In genomic region chr6:113634352-113635163, GRCh38 we compare ENCODE assay signal across 8 cellular contexts.
A peak's percentile ranks its signal among the peaks of the same experiment; 100 is the strongest.
DNase-seq lines count a peak whose midpoint lies in the region; ATAC-seq and TF ChIP-seq lines count a peak whose summit lies in the region.

No MANE protein-coding gene starts in this region.

- no peaks in the 10 kb centered on the region for H3K36me3 ChIP-seq in adipocyte (ENCODE audit: control insufficient read depth, insufficient read depth, low read length, severe bottlenecking)
- H3K36me3 ChIP-seq in gastrocnemius medialis: no peaks in the 10 kb centered on the region
- no peaks in the 10 kb centered on the region for H3K36me3 ChIP-seq in HAP-1 (replicated peaks)
- no peaks in the 10 kb centered on the region for H3K36me3 ChIP-seq in MG63

- ATAC-seq in GM18861 (IDR thresholded peaks at IDR 0.05; ENCODE audit: unreplicated experiment): peak; percentile 18
- ATAC-seq in HG03045 (IDR thresholded peaks at IDR 0.05; ENCODE audit: unreplicated experiment): peak; percentile 19
- no peak for ATAC-seq in gastrocnemius medialis

- POLR2A ChIA-PET in RWPE1 (lab: Yijun Ruan, JAX; ENCODE audit: low non-redundant PET): no interaction called here

- TF ChIP-seq CTCF in gastrocnemius medialis (IDR thresholded peaks at IDR 0.05 in 4 of 5, conservative IDR thresholded peaks at IDR 0.05 in 1 of 5): no peak
- TF ChIP-seq CTCF in RWPE1 (conservative IDR thresholded peaks at IDR 0.05; ENCODE audit: low read depth): no peak

- intact Hi-C loops in gastrocnemius medialis (cut with DNase I; ENCODE audit: low total_unique reads): loop anchor here (5.0 kb wide), 1 partner anchor 583 kb away; no protein-coding TSS in a partner anchor

- H3K4me3 ChIP-seq in adipocyte (ENCODE audit: low read length) (no peak overlapping the region), gastrocnemius medialis (no peak overlapping the region), HAP-1 (no peak overlapping the region), MG63 (no peak overlapping the region)

- H3K9ac ChIP-seq in adipocyte (ENCODE audit: low read length): no peak overlapping the region

- no peak for TF ChIP-seq POLR2A in gastrocnemius medialis (IDR thresholded peaks at IDR 0.05)

- in situ Hi-C loops in gastrocnemius medialis (cut with MboI; ENCODE audit: low sequenced_read_pairs in 4 of 4) (no loop called here), HAP-1 (cut with MboI; ENCODE audit: low sequenced_read_pairs) (no loop called here)

- CTCF ChIA-PET in RWPE1 (lab: Yijun Ruan, JAX): no interaction called here

- H3K27me3 ChIP-seq in adipocyte (replicated peaks; ENCODE audit: control insufficient read depth, insufficient read depth, low read length): no peaks in the 10 kb centered on the region
- H3K27me3 ChIP-seq in gastrocnemius medialis: no peaks in the 10 kb centered on the region
- no peaks in the 10 kb centered on the region for H3K27me3 ChIP-seq in HAP-1 (ENCODE audit: low read depth)
- no peaks in the 10 kb centered on the region for H3K27me3 ChIP-seq in MG63

- DNase-seq in adipocyte (ENCODE audit: low read depth) (peak; percentile 63), gastrocnemius medialis (no peak), SHP77 treated with DMSO at 0.1 percent for 48 hours (lab: John Stamatoyannopoulos, UW) (no peak), HAP-1 (ENCODE audit: low spot score in 2 of 2) (no peak), MG63 (no peak), RWPE1 (ENCODE audit: low spot score) (no peak)

- H3K27ac ChIP-seq in gastrocnemius medialis (peak overlapping the region; percentile 87 to 98 (median 90)), RWPE1 (no peak overlapping the region)

- peaks cover 59% of the 10 kb centered on the region for H3K4me1 ChIP-seq in adipocyte (ENCODE audit: control insufficient read depth, insufficient read depth, low read length)
- H3K4me1 ChIP-seq in gastrocnemius medialis: peaks cover 37 to 42% of the 10 kb centered on the region in 2 donors
- no peaks in the 10 kb centered on the region for H3K4me1 ChIP-seq in HAP-1

- H3K9me3 ChIP-seq in adipocyte (ENCODE audit: control insufficient read depth, low read length) (no peaks in the 10 kb centered on the region), gastrocnemius medialis (no peaks in the 10 kb centered on the region), HAP-1 (no peaks in the 10 kb centered on the region), MG63 (no peaks in the 10 kb centered on the region)

Comparison
In these comparisons a context has a peak if more than half of its experiments do, and no peak if none do; other contexts are left out.
1. ATAC-seq: peak in GM18861 (single experiment) and HG03045 (single experiment); none in gastrocnemius medialis (0 of 2).